Comparison of ENCODE assay signal across 10 cellular contexts in the genomic region with DNA sequence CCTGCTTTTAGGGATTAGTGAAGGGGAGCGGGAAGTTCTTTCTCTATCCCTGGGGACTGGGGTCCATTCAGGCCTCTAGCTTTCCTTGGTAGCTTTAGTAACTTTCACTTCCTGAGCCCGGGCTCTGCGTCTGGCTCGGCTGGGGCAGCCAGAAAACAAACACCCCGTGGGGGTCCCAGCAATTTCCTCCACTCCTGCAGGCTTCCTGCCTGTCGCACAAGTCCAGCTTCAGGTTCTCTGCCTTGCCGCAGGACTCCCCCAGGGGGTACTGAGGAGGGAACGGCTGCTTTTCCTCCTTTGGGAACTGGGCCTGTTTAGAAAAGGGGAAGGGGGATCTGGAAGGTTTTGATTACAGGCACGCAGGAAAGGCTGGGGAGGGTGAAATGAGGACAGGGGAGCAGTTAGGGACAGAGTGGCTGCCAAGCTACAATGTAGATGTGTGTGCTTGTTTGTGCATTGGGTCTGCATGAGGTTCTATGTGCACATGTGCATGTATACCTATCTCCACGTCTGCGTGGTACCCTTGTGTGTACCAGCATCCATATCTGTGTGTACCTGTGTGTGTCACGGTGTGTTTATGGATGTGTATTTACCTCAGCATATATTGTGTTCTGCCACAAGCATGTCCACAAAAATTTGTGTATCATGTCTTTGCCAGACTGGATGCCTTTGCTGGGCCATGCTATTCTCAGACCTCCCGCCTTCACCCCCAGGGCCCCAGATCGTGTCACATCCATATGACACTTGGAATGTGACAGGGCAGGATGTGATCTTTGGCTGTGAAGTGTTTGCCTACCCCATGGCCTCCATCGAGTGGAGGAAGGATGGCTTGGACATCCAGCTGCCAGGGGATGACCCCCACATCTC. TPM values are rescaled to one million over a fixed set of nuclear protein-coding genes. Genes with fewer than 3 reads are reported as not detected.
DNase-seq lines count a peak whose midpoint lies in the region; ATAC-seq and TF ChIP-seq lines count a peak whose summit lies in the region.
"Had no signal": no experiment of that assay in that cellular context is flagged by ENCODE, and none has a peak within 500 bp of the region (broad histone marks: within the 10 kb centered on the region; RNA-seq: fewer than 3 reads in every experiment).

No MANE protein-coding gene starts in this region.

- no peak overlapping the region for H3K27ac ChIP-seq in WERI-Rb-1

- peak overlapping the region; percentile 60 to 88 for H3K4me3 Mint-ChIP-seq in CD14-positive monocyte
- H3K4me3 Mint-ChIP-seq in natural killer cell treated with Interleukin-12 subunit alpha and Interleukin-12 subunit beta and Interleukin-15 and Interleukin-18, amount 100 ng/mL, for 72 hours = peak overlapping the region; percentile 25
- H3K4me3 Mint-ChIP-seq: stimulated activated memory B cell treated with anti-CD40 and anti-IgM and Interleukin-4, amounts not matched to agents 10 μg/mL and 1 μg/mL and 100 μg/mL, for 72 hours had no signal

- TF ChIP-seq CTCF in CD14-positive monocyte (IDR thresholded peaks at IDR 0.05) = no peak
- no peak for TF ChIP-seq CTCF in HFF-Myc (IDR thresholded peaks at IDR 0.05; ENCODE audit: low read depth, low read length, missing control alignments)
- TF ChIP-seq CTCF in WERI-Rb-1 (IDR thresholded peaks at IDR 0.05; ENCODE audit: low read depth, low read length) = no peak

- no peak for ATAC-seq in natural killer cell treated with Interleukin-12 subunit alpha and Interleukin-12 subunit beta and Interleukin-15 and Interleukin-18, amount 100 ng/mL, for 72 hours
- ATAC-seq in GM21447 (IDR thresholded peaks at IDR 0.05; ENCODE audit: unreplicated experiment) (no peak), GM18519 (IDR thresholded peaks at IDR 0.05; ENCODE audit: low FRiP score, unreplicated experiment) (no peak)
- ATAC-seq: stimulated activated memory B cell treated with anti-CD40 and anti-IgM and Interleukin-4, amounts not matched to agents 10 μg/mL and 1 μg/mL and 100 μg/mL, for 72 hours had no signal

- H3K9me3 Mint-ChIP-seq in CD14-positive monocyte = peaks cover 0 to 12% (median 2%) of the 10 kb centered on the region in 7 donors
- H3K9me3 Mint-ChIP-seq in natural killer cell treated with Interleukin-12 subunit alpha and Interleukin-12 subunit beta and Interleukin-15 and Interleukin-18, amount 100 ng/mL, for 72 hours = no peaks in the 10 kb centered on the region
- H3K9me3 Mint-ChIP-seq: stimulated activated memory B cell treated with anti-CD40 and anti-IgM and Interleukin-4, amounts not matched to agents 10 μg/mL and 1 μg/mL and 100 μg/mL, for 72 hours had no signal

- intact Hi-C loops in CD14-positive monocyte (cut with micrococcal nuclease) = no loop called here

- no peaks in the 10 kb centered on the region for H3K9me3 ChIP-seq in WERI-Rb-1 (ENCODE audit: severe bottlenecking)

- H3K4me3 ChIP-seq in HFF-Myc (replicated peaks; ENCODE audit: low read depth, low read length) (peak overlapping the region; percentile 82), WERI-Rb-1 (ENCODE audit: low read depth, low read length) (no peak overlapping the region)

- H3K36me3 Mint-ChIP-seq in CD14-positive monocyte = peaks cover 5 to 31% of the 10 kb centered on the region in 2 donors
- no peaks in the 10 kb centered on the region for H3K36me3 Mint-ChIP-seq in natural killer cell treated with Interleukin-12 subunit alpha and Interleukin-12 subunit beta and Interleukin-15 and Interleukin-18, amount 100 ng/mL, for 72 hours
- H3K36me3 Mint-ChIP-seq: stimulated activated memory B cell treated with anti-CD40 and anti-IgM and Interleukin-4, amounts not matched to agents 10 μg/mL and 1 μg/mL and 100 μg/mL, for 72 hours had no signal

- H3K4me1 Mint-ChIP-seq in CD14-positive monocyte = peaks cover 70% of the 10 kb centered on the region
- peaks cover 20 to 27% of the 10 kb centered on the region in 2 donors for H3K4me1 Mint-ChIP-seq in natural killer cell treated with Interleukin-12 subunit alpha and Interleukin-12 subunit beta and Interleukin-15 and Interleukin-18, amount 100 ng/mL, for 72 hours (ENCODE audit: low read depth in 2 of 2)

- DNase-seq in CD14-positive monocyte (ENCODE audit: low spot score) (no peak), HFF-Myc (ENCODE audit: extremely low read depth, low read depth) (no peak), WERI-Rb-1 (peak; percentile 45), AG08396 (ENCODE audit: low spot score) (no peak), medulla oblongata (ENCODE audit: extremely low spot score) (no peak)
- no peak for DNase-seq in natural killer cell treated with Interleukin-12 subunit alpha and Interleukin-12 subunit beta and Interleukin-15 and Interleukin-18, amount 100 ng/mL, for 72 hours (ENCODE audit: low spot score)
- DNase-seq: NCI-H146 had no signal

- peaks cover 58 to 67% (median 60%) of the 10 kb centered on the region in 3 donors for H3K27me3 Mint-ChIP-seq in CD14-positive monocyte (ENCODE audit: low read depth in 3 of 3)
- H3K27me3 Mint-ChIP-seq in natural killer cell treated with Interleukin-12 subunit alpha and Interleukin-12 subunit beta and Interleukin-15 and Interleukin-18, amount 100 ng/mL, for 72 hours = peaks cover 14 to 20% of the 10 kb centered on the region in 2 donors

- no peaks in the 10 kb centered on the region for H3K36me3 ChIP-seq in WERI-Rb-1

- H3K27ac Mint-ChIP-seq in CD14-positive monocyte = peak overlapping the region in 3 of 7 donors; percentile 9 to 38 (median 15)
- H3K27ac Mint-ChIP-seq in natural killer cell treated with Interleukin-12 subunit alpha and Interleukin-12 subunit beta and Interleukin-15 and Interleukin-18, amount 100 ng/mL, for 72 hours = no peak overlapping the region
- H3K27ac Mint-ChIP-seq: stimulated activated memory B cell treated with anti-CD40 and anti-IgM and Interleukin-4, amounts not matched to agents 10 μg/mL and 1 μg/mL and 100 μg/mL, for 72 hours had no signal

- no peaks in the 10 kb centered on the region for H3K27me3 ChIP-seq in WERI-Rb-1 (ENCODE audit: insufficient read depth, low read depth, severe bottlenecking)

RNA-seq across cellular contexts. Expression of a gene that starts 2.0 kb away (rescaled TPM):
- under 1 TPM; 0.15 to 0.53 TPM for polyA plus RNA-seq in CD14-positive monocyte
- 1 to 10 TPM in 1 of 2 donors, not detected in 1; 1.9 TPM for total RNA-seq in natural killer cell treated with Interleukin-12 subunit alpha and Interleukin-12 subunit beta and Interleukin-15 and Interleukin-18, amount 100 ng/mL, for 72 hours

RNA-seq across cellular contexts. Expression of a gene that starts 32.7 kb away (rescaled TPM):
- polyA plus RNA-seq in CD14-positive monocyte = 10 to 100 TPM; 21.3 to 24.2 TPM
- total RNA-seq in natural killer cell treated with Interleukin-12 subunit alpha and Interleukin-12 subunit beta and Interleukin-15 and Interleukin-18, amount 100 ng/mL, for 72 hours = 10 to 100 TPM; 12.5 to 21.1 TPM

RNA-seq across cellular contexts. Expression of a gene that starts 32.9 kb away (rescaled TPM):
- polyA plus RNA-seq in CD14-positive monocyte = not detected
- total RNA-seq in natural killer cell treated with Interleukin-12 subunit alpha and Interleukin-12 subunit beta and Interleukin-15 and Interleukin-18, amount 100 ng/mL, for 72 hours = under 1 TPM; 0.17 to 0.62 TPM
